In genomic region chr12:95205016-95205415, GRCh38 we compare ENCODE assay signal across 1 cellular context.
TF ChIP-seq lines count a peak whose summit lies in the region.

No MANE protein-coding gene starts in this region.

TF ChIP-seq in GM23338, 12 proteins besides CTCF, POLR2A, EP300 and RAD21 (continued from another document):
- TF ChIP-seq ZNF462 (CRISPR knock-in tag; IDR thresholded peaks at IDR 0.05), result no peak
- no peak for TF ChIP-seq CREB1 (CRISPR knock-in tag; IDR thresholded peaks at IDR 0.05; ENCODE audit: low read depth)
